In the genomic region with DNA sequence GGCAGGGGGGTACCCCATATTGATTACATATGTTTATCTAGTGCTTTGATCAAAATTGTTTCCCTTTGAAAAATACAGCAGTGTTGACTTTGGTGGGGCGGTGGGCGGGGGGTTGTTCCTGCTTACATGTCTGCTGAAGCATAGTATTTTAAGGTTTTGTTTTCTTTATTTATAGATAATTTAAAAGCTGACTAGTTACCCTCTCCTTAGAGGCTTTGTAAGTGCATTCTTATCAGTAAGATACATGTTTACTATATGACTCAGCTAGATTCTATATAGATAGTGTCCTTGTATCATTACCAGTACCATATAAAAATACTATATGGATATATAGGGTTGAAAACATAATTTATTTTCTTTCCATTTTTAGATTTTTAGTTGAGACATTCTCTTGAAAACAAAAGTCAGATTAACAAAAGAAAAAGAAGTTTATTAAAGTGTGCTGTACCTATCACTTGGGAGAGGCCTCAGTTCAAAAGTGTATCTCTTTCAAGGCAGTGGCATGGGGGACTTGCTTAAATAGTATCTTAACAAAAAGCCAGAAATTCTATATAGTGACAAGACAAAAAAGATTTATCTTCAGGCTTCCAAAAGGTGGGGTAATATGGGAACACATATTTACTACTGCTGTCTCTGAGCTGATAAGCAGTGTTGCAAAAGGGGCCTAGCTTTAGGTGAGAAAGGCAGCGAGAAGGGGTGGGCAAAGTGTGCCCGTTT, we compare ENCODE assay signal across 1 cellular context.
TF ChIP-seq lines count a peak whose summit lies in the region.

No MANE protein-coding gene starts in this region.

TF ChIP-seq in HEK293, 187 proteins besides CTCF, POLR2A, EP300 and RAD21 (continued from another document):
- TF ChIP-seq, protein P1, sequence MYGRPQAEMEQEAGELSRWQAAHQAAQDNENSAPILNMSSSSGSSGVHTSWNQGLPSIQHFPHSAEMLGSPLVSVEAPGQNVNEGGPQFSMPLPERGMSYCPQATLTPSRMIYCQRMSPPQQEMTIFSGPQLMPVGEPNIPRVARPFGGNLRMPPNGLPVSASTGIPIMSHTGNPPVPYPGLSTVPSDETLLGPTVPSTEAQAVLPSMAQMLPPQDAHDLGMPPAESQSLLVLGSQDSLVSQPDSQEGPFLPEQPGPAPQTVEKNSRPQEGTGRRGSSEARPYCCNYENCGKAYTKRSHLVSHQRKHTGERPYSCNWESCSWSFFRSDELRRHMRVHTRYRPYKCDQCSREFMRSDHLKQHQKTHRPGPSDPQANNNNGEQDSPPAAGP (tag by site-specific recombination; IDR thresholded peaks at IDR 0.05), result no peak
- TF ChIP-seq ZNF214 (tag by site-specific recombination; IDR thresholded peaks at IDR 0.05; ENCODE audit: borderline replicate concordance) (no peak), ZNF24 (tag by site-specific recombination; IDR thresholded peaks at IDR 0.05) (no peak), ZNF510 (tag by site-specific recombination; IDR thresholded peaks at IDR 0.05; ENCODE audit: insufficient replicate concordance) (no peak), SP7 (tag by site-specific recombination; IDR thresholded peaks at IDR 0.05) (peak; percentile 54), KLF1 (tag by site-specific recombination; IDR thresholded peaks at IDR 0.05) (peak; percentile 51), ZEB2 (tag by site-specific recombination; IDR thresholded peaks at IDR 0.05) (0 out of 2 replicates have a peak, but pooled peaks have one; percentile 58), FEZF1 (tag by site-specific recombination; IDR thresholded peaks at IDR 0.05) (0 out of 2 replicates have a peak, but pooled peaks have one; percentile 18), ZXDB (tag by site-specific recombination; IDR thresholded peaks at IDR 0.05) (peak; percentile 51), ZNF16 (tag by site-specific recombination; IDR thresholded peaks at IDR 0.05; ENCODE audit: low read depth) (no peak), ZNF558 (tag by site-specific recombination; IDR thresholded peaks at IDR 0.05) (no peak)
- TF ChIP-seq, protein P2, sequence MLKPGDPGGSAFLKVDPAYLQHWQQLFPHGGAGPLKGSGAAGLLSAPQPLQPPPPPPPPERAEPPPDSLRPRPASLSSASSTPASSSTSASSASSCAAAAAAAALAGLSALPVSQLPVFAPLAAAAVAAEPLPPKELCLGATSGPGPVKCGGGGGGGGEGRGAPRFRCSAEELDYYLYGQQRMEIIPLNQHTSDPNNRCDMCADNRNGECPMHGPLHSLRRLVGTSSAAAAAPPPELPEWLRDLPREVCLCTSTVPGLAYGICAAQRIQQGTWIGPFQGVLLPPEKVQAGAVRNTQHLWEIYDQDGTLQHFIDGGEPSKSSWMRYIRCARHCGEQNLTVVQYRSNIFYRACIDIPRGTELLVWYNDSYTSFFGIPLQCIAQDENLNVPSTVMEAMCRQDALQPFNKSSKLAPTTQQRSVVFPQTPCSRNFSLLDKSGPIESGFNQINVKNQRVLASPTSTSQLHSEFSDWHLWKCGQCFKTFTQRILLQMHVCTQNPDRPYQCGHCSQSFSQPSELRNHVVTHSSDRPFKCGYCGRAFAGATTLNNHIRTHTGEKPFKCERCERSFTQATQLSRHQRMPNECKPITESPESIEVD (tag by site-specific recombination; IDR thresholded peaks at IDR 0.05), result peak; percentile 67
